ENCODE assay signal across 14 cellular contexts in genomic region chr2:135694711-135695110, GRCh38.
A peak's percentile ranks its signal among the peaks of the same experiment; 100 is the strongest.
DNase-seq lines count a peak whose midpoint lies in the region; ATAC-seq, FAIRE-seq and TF ChIP-seq lines count a peak whose summit lies in the region.
"Had no signal": no experiment of that assay in that cellular context is flagged by ENCODE, and none has a peak within 500 bp of the region (broad histone marks: within the 10 kb centered on the region; RNA-seq: fewer than 3 reads in every experiment).

No MANE protein-coding gene starts in this region.

- no peak for TF ChIP-seq POLR2A in H54 (IDR thresholded peaks at IDR 0.05; ENCODE audit: low read depth, low read length)

- DNase-seq in NCI-H2196 (lab: John Stamatoyannopoulos, UW; ENCODE audit: unreplicated experiment) (peak; percentile 8), NCI-H2196 treated with DMSO at 0.1 percent for 48 hours (lab: John Stamatoyannopoulos, UW; ENCODE audit: unreplicated experiment) (no peak), H54 (ENCODE audit: insufficient read length, low spot score) (no peak), nephron progenitor cell (no peak), islet precursor cell (no peak), HTR-8/SVneo (ENCODE audit: insufficient read length, low spot score) (no peak)
- no peak for DNase-seq in central memory CD8-positive, alpha-beta T cell (ENCODE audit: low spot score in 2 of 2)
- DNase-seq in effector CD4-positive, alpha-beta T cell: no peak
- DNase-seq: activated CD4-positive, CD25-positive, alpha-beta regulatory T cell; activated CD8-positive, alpha-beta memory T cell treated with anti-CD3 and anti-CD28 coated beads, Interleukin-2, amount 50 U/mL, for 48 hours; effector CD8-positive, alpha-beta T cell; naive thymus-derived CD4-positive, alpha-beta T cell; NCI-H187 treated with DMSO at 0.1 percent for 48 hours; uterus had no signal

- H3K4me3 Mint-ChIP-seq in central memory CD8-positive, alpha-beta T cell: no peak overlapping the region
- no peak overlapping the region for H3K4me3 Mint-ChIP-seq in nephron progenitor cell
- H3K4me3 Mint-ChIP-seq: naive thymus-derived CD4-positive, alpha-beta T cell had no signal

- peaks cover 9% of the 10 kb centered on the region for H3K36me3 Mint-ChIP-seq in central memory CD8-positive, alpha-beta T cell (ENCODE audit: insufficient read depth)
- peaks cover 55% of the 10 kb centered on the region for H3K36me3 Mint-ChIP-seq in nephron progenitor cell (ENCODE audit: low read depth)

- ATAC-seq in central memory CD8-positive, alpha-beta T cell (replicated peaks; ENCODE audit: extremely low read depth, poor library complexity, severe bottlenecking): no peak
- ATAC-seq: naive thymus-derived CD4-positive, alpha-beta T cell had no signal

- H3K27me3 Mint-ChIP-seq in central memory CD8-positive, alpha-beta T cell: no peaks in the 10 kb centered on the region
- no peaks in the 10 kb centered on the region for H3K27me3 Mint-ChIP-seq in nephron progenitor cell (ENCODE audit: low read depth, poor library complexity)
- H3K27me3 Mint-ChIP-seq: naive thymus-derived CD4-positive, alpha-beta T cell had no signal

- peak; percentile 62 for FAIRE-seq in H54 (lab: Jason Lieb, UNC)
- no peak for FAIRE-seq in HTR-8/SVneo (lab: Jason Lieb, UNC)

- peak overlapping the region; percentile 59 for H3K27ac Mint-ChIP-seq in central memory CD8-positive, alpha-beta T cell (ENCODE audit: low read depth)
- peak overlapping the region; percentile 4 for H3K27ac Mint-ChIP-seq in nephron progenitor cell

- H3K4me1 Mint-ChIP-seq in central memory CD8-positive, alpha-beta T cell: no peaks in the 10 kb centered on the region
- H3K4me1 Mint-ChIP-seq in nephron progenitor cell: no peaks in the 10 kb centered on the region

- H3K9me3 Mint-ChIP-seq in central memory CD8-positive, alpha-beta T cell: no peaks in the 10 kb centered on the region
- H3K9me3 Mint-ChIP-seq in nephron progenitor cell: no peaks in the 10 kb centered on the region
- H3K9me3 Mint-ChIP-seq: naive thymus-derived CD4-positive, alpha-beta T cell had no signal

- TF ChIP-seq CTCF in nephron progenitor cell (IDR thresholded peaks at IDR 0.05): no peak
